8 cellular contexts compared by ENCODE assay signal in genomic region chr4:96352051-96352517, GRCh38.
DNase-seq lines count a peak whose midpoint lies in the region; ATAC-seq and TF ChIP-seq lines count a peak whose summit lies in the region.

No MANE protein-coding gene starts in this region.

- 0 out of 3 replicates have a peak, but pooled peaks have one; percentile 43 for ATAC-seq in SK-N-SH treated with all-trans-retinoic acid at 6 μM for 48 hours
- no peak for ATAC-seq in stimulated activated naive CD8-positive, alpha-beta T cell treated with anti-CD3 and anti-CD28 coated beads, Interleukin-15, amount 100 ng/mL, for 72 hours

- no peak overlapping the region for H3K27ac Mint-ChIP-seq in stimulated activated naive CD8-positive, alpha-beta T cell treated with anti-CD3 and anti-CD28 coated beads, Interleukin-15, amount 100 ng/mL, for 72 hours

- peaks cover 2% of the 10 kb centered on the region; the same call in 1 of the 2 replicates for H3K4me1 ChIP-seq in iPS DF 6.9 (ENCODE audit: control insufficient read depth, insufficient read depth, low read length)

- H3K9me3 ChIP-seq in iPS DF 6.9 (ENCODE audit: control insufficient read depth, insufficient read depth, low read length): no peaks in the 10 kb centered on the region

- H3K9me3 Mint-ChIP-seq in stimulated activated naive CD8-positive, alpha-beta T cell treated with anti-CD3 and anti-CD28 coated beads, Interleukin-15, amount 100 ng/mL, for 72 hours: no peaks in the 10 kb centered on the region

- no peak overlapping the region for H3K4me3 Mint-ChIP-seq in stimulated activated naive CD8-positive, alpha-beta T cell treated with anti-CD3 and anti-CD28 coated beads, Interleukin-15, amount 100 ng/mL, for 72 hours

- H3K27ac ChIP-seq in iPS DF 6.9 (ENCODE audit: low read length): no peak overlapping the region

- no peaks in the 10 kb centered on the region for H3K36me3 ChIP-seq in H7 (replicated peaks; ENCODE audit: control insufficient read depth, insufficient read depth, low read length)
- H3K36me3 ChIP-seq in iPS DF 6.9 (ENCODE audit: control insufficient read depth, insufficient read depth, low read length): no peaks in the 10 kb centered on the region

- DNase-seq in Ammon's horn (ENCODE audit: low spot score): peak; percentile 4
- peak; percentile 4 for DNase-seq in H7
- DNase-seq in iPS DF 6.9 (ENCODE audit: low read depth, low spot score): peak; percentile 29
- DNase-seq in stimulated activated naive CD8-positive, alpha-beta T cell treated with anti-CD3 and anti-CD28 coated beads, Interleukin-15, amount 100 ng/mL, for 72 hours: no peak
- no peak for DNase-seq in NOMO-1 treated with dmso at 0.1 percent for 144 hours (lab: John Stamatoyannopoulos, UW; ENCODE audit: unreplicated experiment)
- DNase-seq in 8988T: no peak
- DNase-seq in HCEC 1CT: no peak

- WGBS in iPS DF 6.9 (ENCODE audit: insufficient coverage, insufficient read length): no CpG with 5 or more reads among the region's 3 CpGs

- H3K27me3 Mint-ChIP-seq in stimulated activated naive CD8-positive, alpha-beta T cell treated with anti-CD3 and anti-CD28 coated beads, Interleukin-15, amount 100 ng/mL, for 72 hours: no peaks in the 10 kb centered on the region

- H3K27me3 ChIP-seq in H7 (ENCODE audit: control insufficient read depth, insufficient read depth, low read length) (no peaks in the 10 kb centered on the region), iPS DF 6.9 (ENCODE audit: control insufficient read depth, insufficient read depth, low read length) (no peaks in the 10 kb centered on the region)

- no peaks in the 10 kb centered on the region for H3K4me1 Mint-ChIP-seq in stimulated activated naive CD8-positive, alpha-beta T cell treated with anti-CD3 and anti-CD28 coated beads, Interleukin-15, amount 100 ng/mL, for 72 hours

- H3K4me3 ChIP-seq in H7 (ENCODE audit: insufficient read depth, low read depth, low read length) (no peak overlapping the region), iPS DF 6.9 (ENCODE audit: low read length) (no peak overlapping the region)

TF ChIP-seq in SK-N-SH treated with all-trans-retinoic acid at 6 μM for 48 hours, 23 proteins besides CTCF, POLR2A, EP300 and RAD21:
- no peak for TF ChIP-seq ZFP30 (CRISPR knock-in tag; IDR thresholded peaks at IDR 0.05)
- TF ChIP-seq ZFP3 (CRISPR knock-in tag; IDR thresholded peaks at IDR 0.05): no peak
- TF ChIP-seq ESRRG (CRISPR knock-in tag; IDR thresholded peaks at IDR 0.05): no peak
- TF ChIP-seq ARNTL (CRISPR knock-in tag; IDR thresholded peaks at IDR 0.05; ENCODE audit: borderline replicate concordance, low read depth): no peak
- TF ChIP-seq SNAI2 (CRISPR knock-in tag; IDR thresholded peaks at IDR 0.05): no peak
- TF ChIP-seq POU6F1 (CRISPR knock-in tag; IDR thresholded peaks at IDR 0.05; ENCODE audit: borderline replicate concordance, low read depth): no peak
- TF ChIP-seq ZNF70 (CRISPR knock-in tag; IDR thresholded peaks at IDR 0.05): no peak
- no peak for TF ChIP-seq BACH2 (CRISPR knock-in tag; IDR thresholded peaks at IDR 0.05; ENCODE audit: borderline replicate concordance)
- TF ChIP-seq PPARA (CRISPR knock-in tag; IDR thresholded peaks at IDR 0.05; ENCODE audit: borderline replicate concordance): no peak
- no peak for TF ChIP-seq TCF4 (CRISPR knock-in tag; IDR thresholded peaks at IDR 0.05; ENCODE audit: borderline replicate concordance)
- TF ChIP-seq ISL1 (CRISPR knock-in tag; IDR thresholded peaks at IDR 0.05): no peak
- TF ChIP-seq CSDC2 (CRISPR knock-in tag; IDR thresholded peaks at IDR 0.05): no peak
- TF ChIP-seq OSR1 (CRISPR knock-in tag; IDR thresholded peaks at IDR 0.05): no peak
- TF ChIP-seq CREB5 (CRISPR knock-in tag; IDR thresholded peaks at IDR 0.05; ENCODE audit: low read depth): no peak
- no peak for TF ChIP-seq PATZ1 (CRISPR knock-in tag; IDR thresholded peaks at IDR 0.05; ENCODE audit: borderline replicate concordance)

Comparison
In these comparisons a context has a peak if more than half of its experiments do, and no peak if none do; other contexts are left out.
1. DNase-seq: peak in Ammon's horn (single experiment), H7 (single experiment) and iPS DF 6.9 (single experiment); none in stimulated activated naive CD8-positive, alpha-beta T cell treated with anti-CD3 and anti-CD28 coated beads, Interleukin-15, amount 100 ng/mL, for 72 hours (0 of 2), NOMO-1 treated with dmso at 0.1 percent for 144 hours (single experiment), 8988T (single experiment) and HCEC 1CT (single experiment).